15 cellular contexts compared by ENCODE assay signal in the genomic region with DNA sequence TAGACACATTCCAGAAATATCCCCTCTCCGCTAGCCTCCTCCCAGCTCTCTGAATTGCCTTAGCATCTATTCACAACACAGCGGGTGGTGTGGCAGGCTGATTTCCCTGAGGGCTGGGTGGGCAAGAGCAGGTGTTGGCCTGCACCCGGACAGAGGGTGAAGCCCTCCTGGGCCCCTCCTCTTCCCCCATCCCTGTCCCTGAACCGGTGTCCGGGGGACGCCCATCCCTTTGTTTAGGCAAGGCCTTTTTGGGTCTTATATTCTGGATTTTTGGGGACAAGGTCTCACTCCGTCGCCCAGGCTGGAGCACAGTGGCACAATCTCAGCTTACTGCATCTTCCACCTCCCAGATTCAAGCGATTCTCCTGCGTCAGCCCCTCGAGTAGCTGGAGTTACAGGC. TPM values are rescaled to one million over a fixed set of nuclear protein-coding genes. Genes with fewer than 3 reads are reported as not detected.
DNase-seq lines count a peak whose midpoint lies in the region; ATAC-seq, FAIRE-seq and TF ChIP-seq lines count a peak whose summit lies in the region.
"Had no signal": no experiment of that assay in that cellular context is flagged by ENCODE, and none has a peak within 500 bp of the region (broad histone marks: within the 10 kb centered on the region; RNA-seq: fewer than 3 reads in every experiment).

No MANE protein-coding gene starts in this region.

- H4K91ac ChIP-seq in trophoblast cell (ENCODE audit: low read depth, low read length): no peak overlapping the region

- peaks cover 18% of the 10 kb centered on the region for H3K27me3 Mint-ChIP-seq in astrocyte (ENCODE audit: low read depth, unreplicated experiment)

- H3K27me3 ChIP-seq in astrocyte (ENCODE audit: insufficient read depth, low read length): peaks cover 3% of the 10 kb centered on the region
- no peaks in the 10 kb centered on the region for H3K27me3 ChIP-seq in trophoblast cell (ENCODE audit: insufficient read depth, low read length)
- peaks cover 17% of the 10 kb centered on the region for H3K27me3 ChIP-seq in foreskin keratinocyte
- H3K27me3 ChIP-seq: BLaER1 treated with 17β-estradiol and CSF1 and Interleukin-3, amounts not matched to agents 10 nM and 100 nM had no signal

- WGBS in trophoblast cell (ENCODE audit: extremely low coverage, insufficient coverage, insufficient read length): no CpG with 5 or more reads among the region's 11 CpGs

- no peak overlapping the region for H3K4ac ChIP-seq in trophoblast cell (ENCODE audit: low read depth, low read length)

- H3K27ac Mint-ChIP-seq in astrocyte (ENCODE audit: unreplicated experiment): peak overlapping the region; percentile 34
- H3K27ac Mint-ChIP-seq: B cell; CD8-positive, alpha-beta T cell; H9 had no signal

- H2AK5ac ChIP-seq in trophoblast cell (ENCODE audit: low read length): no peak overlapping the region

- no peaks in the 10 kb centered on the region for H3K9me3 ChIP-seq in astrocyte (ENCODE audit: insufficient read depth, low read depth, low read length)
- H3K9me3 ChIP-seq in trophoblast cell (ENCODE audit: insufficient read depth, low read depth, low read length): no peaks in the 10 kb centered on the region
- H3K9me3 ChIP-seq: BLaER1 treated with 17β-estradiol and CSF1 and Interleukin-3, amounts not matched to agents 10 nM and 100 nM had no signal

- no peaks in the 10 kb centered on the region for H3K4me1 Mint-ChIP-seq in astrocyte (ENCODE audit: low read depth, unreplicated experiment)

- H4K20me1 ChIP-seq in astrocyte (ENCODE audit: insufficient read depth, low read length): no peaks in the 10 kb centered on the region
- H4K20me1 ChIP-seq: BLaER1 treated with 17β-estradiol and CSF1 and Interleukin-3, amounts not matched to agents 10 nM and 100 nM had no signal

- no peak overlapping the region for H4K12ac ChIP-seq in trophoblast cell (ENCODE audit: low read depth, low read length)

- H3K27ac ChIP-seq in astrocyte (ENCODE audit: low read depth, low read length) (no peak overlapping the region), trophoblast cell (ENCODE audit: low read depth, low read length) (no peak overlapping the region), foreskin keratinocyte (no peak overlapping the region)
- H3K27ac ChIP-seq: BLaER1 treated with 17β-estradiol and CSF1 and Interleukin-3, amounts not matched to agents 10 nM and 100 nM had no signal

- H3K23ac ChIP-seq in trophoblast cell (ENCODE audit: low read length): no peak overlapping the region

- H3K79me2 ChIP-seq in astrocyte (ENCODE audit: insufficient read depth, low read length): no peaks in the 10 kb centered on the region
- no peaks in the 10 kb centered on the region for H3K79me2 ChIP-seq in trophoblast cell (ENCODE audit: control insufficient read depth, insufficient read depth, low read length, poor library complexity)

- H3K4me2 ChIP-seq in astrocyte (ENCODE audit: low read length) (no peak overlapping the region), trophoblast cell (ENCODE audit: low read length) (no peak overlapping the region)
- H3K4me2 ChIP-seq: BLaER1 treated with 17β-estradiol and CSF1 and Interleukin-3, amounts not matched to agents 10 nM and 100 nM had no signal

- H3K9ac ChIP-seq in astrocyte (ENCODE audit: low read length) (no peak overlapping the region), trophoblast cell (ENCODE audit: low read length) (no peak overlapping the region)
- H3K9ac ChIP-seq: BLaER1 treated with 17β-estradiol and CSF1 and Interleukin-3, amounts not matched to agents 10 nM and 100 nM had no signal

- H4K8ac ChIP-seq in trophoblast cell (ENCODE audit: low read depth, low read length): no peak overlapping the region

- H3K18ac ChIP-seq in trophoblast cell (ENCODE audit: low read length): no peak overlapping the region

- ATAC-seq in foreskin keratinocyte: no peak
- ATAC-seq: CD8-positive, alpha-beta T cell; GM12878 had no signal

- H2BK12ac ChIP-seq in trophoblast cell (ENCODE audit: low read length): no peak overlapping the region

- FAIRE-seq in astrocyte (lab: Jason Lieb, UNC): no peak
- FAIRE-seq: GM12878, H1, HTR-8/SVneo had no signal

- H3K36me3 Mint-ChIP-seq in astrocyte (ENCODE audit: low read depth, unreplicated experiment): no peaks in the 10 kb centered on the region
- H3K36me3 Mint-ChIP-seq: CD8-positive, alpha-beta T cell had no signal

- peak; percentile 37 for DNase-seq in activated CD8-positive, alpha-beta memory T cell treated with anti-CD3 and anti-CD28 coated beads, Interleukin-2, amount 50 U/mL, for 48 hours
- DNase-seq in activated CD8-positive, alpha-beta memory T cell treated with anti-CD3 and anti-CD28 coated beads, Interleukin-2, amount 50 U/mL, for 4 hours: no peak
- DNase-seq in astrocyte (ENCODE audit: low read depth): no peak
- no peak for DNase-seq in trophoblast cell
- no peak for DNase-seq in Kasumi-1 (lab: John Stamatoyannopoulos, UW)
- DNase-seq in foreskin keratinocyte: no peak
- DNase-seq: Calu3; CD8-positive, alpha-beta T cell; DMS79 treated with DMSO at 0.1 percent for 48 hours; H9 had no signal

- no peak overlapping the region for H2AFZ ChIP-seq in astrocyte (ENCODE audit: low read depth, low read length)
- H2AFZ ChIP-seq in trophoblast cell (ENCODE audit: insufficient read depth, low read length, poor library complexity): no peak overlapping the region

- H3K4me1 ChIP-seq in astrocyte (ENCODE audit: insufficient read depth, low read length) (no peaks in the 10 kb centered on the region), trophoblast cell (ENCODE audit: control insufficient read depth in 1 of 2, insufficient read depth in 2 of 2, low read length in 2 of 2) (no peaks in the 10 kb centered on the region), foreskin keratinocyte (no peaks in the 10 kb centered on the region)
- H3K4me1 ChIP-seq: BLaER1 treated with 17β-estradiol and CSF1 and Interleukin-3, amounts not matched to agents 10 nM and 100 nM had no signal

- H3K14ac ChIP-seq in trophoblast cell (ENCODE audit: low read length): no peak overlapping the region

- H2BK5ac ChIP-seq in trophoblast cell (ENCODE audit: low read depth, low read length, poor library complexity): no peak overlapping the region

- H3K4me3 Mint-ChIP-seq in astrocyte (ENCODE audit: unreplicated experiment): no peak overlapping the region
- H3K4me3 Mint-ChIP-seq: B cell; CD8-positive, alpha-beta T cell; H9 had no signal

- no peaks in the 10 kb centered on the region for H3K79me1 ChIP-seq in trophoblast cell (ENCODE audit: low read length)

- H3K9me3 Mint-ChIP-seq in astrocyte (ENCODE audit: unreplicated experiment): no peaks in the 10 kb centered on the region
- H3K9me3 Mint-ChIP-seq: H9 had no signal

- H3K4me3 ChIP-seq in astrocyte (ENCODE audit: insufficient read depth, low read depth, low read length) (no peak overlapping the region), trophoblast cell (ENCODE audit: low read depth, low read length) (peak overlapping the region; percentile 49)
- H3K4me3 ChIP-seq: BLaER1 treated with 17β-estradiol and CSF1 and Interleukin-3, amounts not matched to agents 10 nM and 100 nM; GM12878 had no signal

- H3K36me3 ChIP-seq in astrocyte (ENCODE audit: insufficient read depth, low read length): no peaks in the 10 kb centered on the region
- H3K36me3 ChIP-seq in trophoblast cell (ENCODE audit: control insufficient read depth in 1 of 2, insufficient read depth in 2 of 2, low read length in 2 of 2): no peaks in the 10 kb centered on the region
- H3K36me3 ChIP-seq: BLaER1 treated with 17β-estradiol and CSF1 and Interleukin-3, amounts not matched to agents 10 nM and 100 nM had no signal

- TF ChIP-seq CTCF in astrocyte (IDR thresholded peaks at IDR 0.05; ENCODE audit: insufficient read depth, low read depth, low read length) (no peak), foreskin keratinocyte (conservative IDR thresholded peaks at IDR 0.05) (no peak)

- no peak overlapping the region for H2BK120ac ChIP-seq in trophoblast cell (ENCODE audit: insufficient read depth, low read length, poor library complexity)

RNA-seq across cellular contexts. Expression of a gene that starts 55.2 kb away (rescaled TPM):
- 4.7 and 5.6 TPM in 2 replicates for total RNA-seq in astrocyte
- 3.9 and 4.1 TPM in 2 replicates for polyA plus RNA-seq in trophoblast cell (2013)
- total RNA-seq in foreskin keratinocyte: 4.9 and 6.2 TPM in 2 replicates
- 4.0 and 4.1 TPM in 2 replicates for polyA plus RNA-seq in foreskin keratinocyte
